21 cellular contexts compared by ENCODE assay signal in the genomic region with DNA sequence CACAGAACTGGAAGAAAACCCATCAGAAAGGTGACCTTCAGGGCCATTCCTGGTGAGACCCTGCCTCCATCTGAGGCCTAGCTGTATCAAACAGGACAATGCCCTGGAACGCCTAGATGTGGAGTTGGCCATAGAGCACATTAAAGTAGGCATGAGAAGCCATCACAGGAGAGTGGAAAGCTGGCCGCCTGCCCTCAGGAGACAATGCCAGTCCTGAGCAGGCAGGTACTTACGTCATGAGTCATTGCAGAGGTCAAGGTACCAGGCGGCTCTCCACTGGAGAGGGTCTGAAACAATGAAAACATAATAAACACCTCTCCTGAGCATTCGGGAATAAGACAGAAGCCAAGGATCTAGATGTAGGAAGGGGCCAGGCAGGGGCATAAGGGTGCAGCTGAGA.
"Had no signal": no experiment of that assay in that cellular context is flagged by ENCODE, and none has a peak within 500 bp of the region (broad histone marks: within the 10 kb centered on the region; RNA-seq: fewer than 3 reads in every experiment).

No MANE protein-coding gene starts in this region.

- H3K4me1 ChIP-seq: Peyer's patch, SJSA1 had no signal

- H3K27ac ChIP-seq: PC-9, Peyer's patch, SJSA1, SK-N-MC had no signal

- ATAC-seq: Right ventricle myocardium inferior had no signal

- DNase-seq: KBM-7; MV-4-11; NCI-H1048; NCI-H1105; NCI-H1417; NCI-H146; NCI-H1694 treated with DMSO at 0.1 percent for 48 hours; NCI-H1930; NCI-H2081; NCI-H2107; NCI-H2227 treated with DMSO at 0.1 percent for 48 hours; NCI-H524; NCI-H526 treated with DMSO at 0.1 percent for 48 hours; NCI-H748 treated with DMSO at 0.1 percent for 48 hours; NK-92 treated with Interleukin-12 subunit alpha and Interleukin-12 subunit beta, amount 100 ng/mL, for 24 hours; Peyer's patch; SIG-M5 had no signal

- H3K9me3 ChIP-seq: Peyer's patch, SJSA1 had no signal

- H3K4me3 ChIP-seq: PC-9, Peyer's patch, SJSA1, SK-N-MC had no signal

- H3K27me3 ChIP-seq: Peyer's patch, SJSA1 had no signal
